In the genomic region with DNA sequence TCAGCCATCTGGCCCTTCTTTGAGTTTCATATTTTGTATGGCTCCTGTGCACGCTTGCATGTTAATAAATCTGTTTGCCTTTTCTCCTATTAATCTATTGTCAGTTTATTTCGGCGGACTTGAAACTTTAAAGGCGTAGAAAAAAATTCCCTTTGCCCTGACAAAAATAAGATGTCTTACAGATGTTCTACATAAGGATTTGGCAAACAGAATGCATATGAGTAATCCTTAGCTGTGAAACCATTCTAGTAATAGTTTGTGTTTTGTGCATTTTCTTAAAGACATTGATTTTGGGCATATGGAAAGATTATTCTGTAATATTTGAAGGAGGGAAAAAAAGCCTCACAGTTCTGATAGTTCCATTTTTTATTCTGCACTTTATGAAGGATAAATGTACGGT, we compare ENCODE assay signal across 1 cellular context.
TF ChIP-seq lines count a peak whose summit lies in the region.

No MANE protein-coding gene starts in this region.

TF ChIP-seq in GM23338, 12 proteins besides CTCF, POLR2A, EP300 and RAD21 (continued from another document):
- TF ChIP-seq, protein P1, sequence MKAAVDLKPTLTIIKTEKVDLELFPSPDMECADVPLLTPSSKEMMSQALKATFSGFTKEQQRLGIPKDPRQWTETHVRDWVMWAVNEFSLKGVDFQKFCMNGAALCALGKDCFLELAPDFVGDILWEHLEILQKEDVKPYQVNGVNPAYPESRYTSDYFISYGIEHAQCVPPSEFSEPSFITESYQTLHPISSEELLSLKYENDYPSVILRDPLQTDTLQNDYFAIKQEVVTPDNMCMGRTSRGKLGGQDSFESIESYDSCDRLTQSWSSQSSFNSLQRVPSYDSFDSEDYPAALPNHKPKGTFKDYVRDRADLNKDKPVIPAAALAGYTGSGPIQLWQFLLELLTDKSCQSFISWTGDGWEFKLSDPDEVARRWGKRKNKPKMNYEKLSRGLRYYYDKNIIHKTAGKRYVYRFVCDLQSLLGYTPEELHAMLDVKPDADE (IDR thresholded peaks at IDR 0.05), result no peak
- TF ChIP-seq ZNF114 (CRISPR knock-in tag; IDR thresholded peaks at IDR 0.05), result no peak
- TF ChIP-seq, protein P2, sequence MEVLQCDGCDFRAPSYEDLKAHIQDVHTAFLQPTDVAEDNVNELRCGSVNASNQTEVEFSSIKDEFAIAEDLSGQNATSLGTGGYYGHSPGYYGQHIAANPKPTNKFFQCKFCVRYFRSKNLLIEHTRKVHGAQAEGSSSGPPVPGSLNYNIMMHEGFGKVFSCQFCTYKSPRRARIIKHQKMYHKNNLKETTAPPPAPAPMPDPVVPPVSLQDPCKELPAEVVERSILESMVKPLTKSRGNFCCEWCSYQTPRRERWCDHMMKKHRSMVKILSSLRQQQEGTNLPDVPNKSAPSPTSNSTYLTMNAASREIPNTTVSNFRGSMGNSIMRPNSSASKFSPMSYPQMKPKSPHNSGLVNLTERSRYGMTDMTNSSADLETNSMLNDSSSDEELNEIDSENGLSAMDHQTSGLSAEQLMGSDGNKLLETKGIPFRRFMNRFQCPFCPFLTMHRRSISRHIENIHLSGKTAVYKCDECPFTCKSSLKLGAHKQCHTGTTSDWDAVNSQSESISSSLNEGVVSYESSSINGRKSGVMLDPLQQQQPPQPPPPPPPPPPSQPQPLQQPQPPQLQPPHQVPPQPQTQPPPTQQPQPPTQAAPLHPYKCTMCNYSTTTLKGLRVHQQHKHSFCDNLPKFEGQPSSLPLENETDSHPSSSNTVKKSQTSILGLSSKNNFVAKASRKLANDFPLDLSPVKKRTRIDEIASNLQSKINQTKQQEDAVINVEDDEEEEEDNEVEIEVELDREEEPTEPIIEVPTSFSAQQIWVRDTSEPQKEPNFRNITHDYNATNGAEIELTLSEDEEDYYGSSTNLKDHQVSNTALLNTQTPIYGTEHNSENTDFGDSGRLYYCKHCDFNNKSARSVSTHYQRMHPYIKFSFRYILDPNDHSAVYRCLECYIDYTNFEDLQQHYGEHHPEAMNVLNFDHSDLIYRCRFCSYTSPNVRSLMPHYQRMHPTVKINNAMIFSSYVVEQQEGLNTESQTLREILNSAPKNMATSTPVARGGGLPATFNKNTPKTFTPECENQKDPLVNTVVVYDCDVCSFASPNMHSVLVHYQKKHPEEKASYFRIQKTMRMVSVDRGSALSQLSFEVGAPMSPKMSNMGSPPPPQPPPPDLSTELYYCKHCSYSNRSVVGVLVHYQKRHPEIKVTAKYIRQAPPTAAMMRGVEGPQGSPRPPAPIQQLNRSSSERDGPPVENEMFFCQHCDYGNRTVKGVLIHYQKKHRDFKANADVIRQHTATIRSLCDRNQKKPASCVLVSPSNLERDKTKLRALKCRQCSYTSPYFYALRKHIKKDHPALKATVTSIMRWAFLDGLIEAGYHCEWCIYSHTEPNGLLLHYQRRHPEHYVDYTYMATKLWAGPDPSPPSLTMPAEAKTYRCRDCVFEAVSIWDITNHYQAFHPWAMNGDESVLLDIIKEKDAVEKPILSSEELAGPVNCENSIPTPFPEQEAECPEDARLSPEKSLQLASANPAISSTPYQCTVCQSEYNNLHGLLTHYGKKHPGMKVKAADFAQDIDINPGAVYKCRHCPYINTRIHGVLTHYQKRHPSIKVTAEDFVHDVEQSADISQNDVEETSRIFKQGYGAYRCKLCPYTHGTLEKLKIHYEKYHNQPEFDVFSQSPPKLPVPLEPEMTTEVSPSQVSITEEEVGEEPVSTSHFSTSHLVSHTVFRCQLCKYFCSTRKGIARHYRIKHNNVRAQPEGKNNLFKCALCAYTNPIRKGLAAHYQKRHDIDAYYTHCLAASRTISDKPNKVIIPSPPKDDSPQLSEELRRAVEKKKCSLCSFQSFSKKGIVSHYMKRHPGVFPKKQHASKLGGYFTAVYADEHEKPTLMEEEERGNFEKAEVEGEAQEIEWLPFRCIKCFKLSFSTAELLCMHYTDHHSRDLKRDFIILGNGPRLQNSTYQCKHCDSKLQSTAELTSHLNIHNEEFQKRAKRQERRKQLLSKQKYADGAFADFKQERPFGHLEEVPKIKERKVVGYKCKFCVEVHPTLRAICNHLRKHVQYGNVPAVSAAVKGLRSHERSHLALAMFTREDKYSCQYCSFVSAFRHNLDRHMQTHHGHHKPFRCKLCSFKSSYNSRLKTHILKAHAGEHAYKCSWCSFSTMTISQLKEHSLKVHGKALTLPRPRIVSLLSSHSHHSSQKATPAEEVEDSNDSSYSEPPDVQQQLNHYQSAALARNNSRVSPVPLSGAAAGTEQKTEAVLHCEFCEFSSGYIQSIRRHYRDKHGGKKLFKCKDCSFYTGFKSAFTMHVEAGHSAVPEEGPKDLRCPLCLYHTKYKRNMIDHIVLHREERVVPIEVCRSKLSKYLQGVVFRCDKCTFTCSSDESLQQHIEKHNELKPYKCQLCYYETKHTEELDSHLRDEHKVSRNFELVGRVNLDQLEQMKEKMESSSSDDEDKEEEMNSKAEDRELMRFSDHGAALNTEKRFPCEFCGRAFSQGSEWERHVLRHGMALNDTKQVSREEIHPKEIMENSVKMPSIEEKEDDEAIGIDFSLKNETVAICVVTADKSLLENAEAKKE (CRISPR knock-in tag; IDR thresholded peaks at IDR 0.05), result no peak
